In genomic region chr2:172823451-172823850, GRCh38 we compare ENCODE assay signal across 19 cellular contexts.
DNase-seq lines count a peak whose midpoint lies in the region; ATAC-seq and TF ChIP-seq lines count a peak whose summit lies in the region.
"Had no signal": no experiment of that assay in that cellular context is flagged by ENCODE, and none has a peak within 500 bp of the region (broad histone marks: within the 10 kb centered on the region; RNA-seq: fewer than 3 reads in every experiment).

No MANE protein-coding gene starts in this region.

- 53 to 54% methylated on average over 5 of the region's 5 CpGs for WGBS in lung, 2 donors

- H3K36me3 Mint-ChIP-seq in endothelial cell (ENCODE audit: low read depth, unreplicated experiment), result peaks cover under 1% of the 10 kb centered on the region
- H3K36me3 Mint-ChIP-seq in activated CD4-positive, alpha-beta T cell treated with anti-CD3 and anti-CD28 coated beads, Interleukin-2, amount 10 ng/mL, durations not matched to agents 7 days and 5 days (ENCODE audit: low read depth), result no peaks in the 10 kb centered on the region
- H3K36me3 Mint-ChIP-seq: CD4-positive, CD25-positive, alpha-beta regulatory T cell; naive thymus-derived CD8-positive, alpha-beta T cell had no signal

- peak; percentile 14 for DNase-seq in SK-MEL-5 (ENCODE audit: low read depth, low spot score)
- no peak for DNase-seq in endothelial cell (ENCODE audit: low spot score)
- DNase-seq in lung (ENCODE audit: low spot score), result no peak
- no peak for DNase-seq in upper lobe of right lung
- DNase-seq in COLO829 (ENCODE audit: low spot score), result no peak
- no peak for DNase-seq in activated CD4-positive, alpha-beta T cell treated with anti-CD3 and anti-CD28 coated beads, Interleukin-2, amount 10 ng/mL, durations not matched to agents 7 days and 5 days
- no peak for DNase-seq in RWPE1 (ENCODE audit: low spot score)
- DNase-seq: activated CD4-positive, alpha-beta T cell treated with anti-CD3 and anti-CD28 coated beads for 4 hours; activated gamma-delta T cell; activated T-cell treated with anti-CD3 and anti-CD28 coated beads, Interleukin-2, amount 50 U/mL, for 24 hours; CD4-positive, CD25-positive, alpha-beta regulatory T cell; naive thymus-derived CD8-positive, alpha-beta T cell; NCI-H146; NCI-H446 treated with DMSO at 0.1 percent for 48 hours; retina; stimulated activated CD4-positive, alpha-beta T cell treated with anti-CD3 and anti-CD28 coated beads, Interleukin-2, amount 100 ng/mL, for 24 hours; transverse colon had no signal

- peak overlapping the region; percentile 17 for H3K27ac Mint-ChIP-seq in endothelial cell (ENCODE audit: unreplicated experiment)
- no peak overlapping the region for H3K27ac Mint-ChIP-seq in activated CD4-positive, alpha-beta T cell treated with anti-CD3 and anti-CD28 coated beads, Interleukin-2, amount 10 ng/mL, durations not matched to agents 7 days and 5 days
- H3K27ac Mint-ChIP-seq: activated T-cell treated with anti-CD3 and anti-CD28 coated beads, Interleukin-2, amount 50 U/mL, for 24 hours; CD4-positive, CD25-positive, alpha-beta regulatory T cell; naive thymus-derived CD8-positive, alpha-beta T cell had no signal

- POLR2A ChIA-PET in activated CD4-positive, alpha-beta T cell treated with anti-CD3 and anti-CD28 coated beads, Interleukin-2, amount 10 ng/mL, durations not matched to agents 7 days and 5 days (lab: Charles Lee), result no interaction called here
- POLR2A ChIA-PET in RWPE1 (lab: Yijun Ruan, JAX; ENCODE audit: low non-redundant PET), result no interaction called here

- H3K4me1 Mint-ChIP-seq in endothelial cell (ENCODE audit: unreplicated experiment), result peaks cover 23% of the 10 kb centered on the region
- H3K4me1 Mint-ChIP-seq in activated CD4-positive, alpha-beta T cell treated with anti-CD3 and anti-CD28 coated beads, Interleukin-2, amount 10 ng/mL, durations not matched to agents 7 days and 5 days, result no peaks in the 10 kb centered on the region
- H3K4me1 Mint-ChIP-seq: CD4-positive, CD25-positive, alpha-beta regulatory T cell; naive thymus-derived CD8-positive, alpha-beta T cell had no signal

- H3K4me3 Mint-ChIP-seq in endothelial cell (ENCODE audit: unreplicated experiment), result peak overlapping the region; percentile 13
- no peak overlapping the region for H3K4me3 Mint-ChIP-seq in activated CD4-positive, alpha-beta T cell treated with anti-CD3 and anti-CD28 coated beads, Interleukin-2, amount 10 ng/mL, durations not matched to agents 7 days and 5 days
- H3K4me3 Mint-ChIP-seq: activated T-cell treated with anti-CD3 and anti-CD28 coated beads, Interleukin-2, amount 50 U/mL, for 24 hours; CD4-positive, CD25-positive, alpha-beta regulatory T cell; naive thymus-derived CD8-positive, alpha-beta T cell had no signal

- H3K4me1 ChIP-seq in lung (ENCODE audit: control insufficient read depth in 2 of 2, insufficient read depth in 2 of 2, low read length in 2 of 2), result no peaks in the 10 kb centered on the region
- no peaks in the 10 kb centered on the region for H3K4me1 ChIP-seq in upper lobe of right lung
- H3K4me1 ChIP-seq: transverse colon had no signal

- peaks cover under 1% of the 10 kb centered on the region for H3K27me3 Mint-ChIP-seq in endothelial cell (ENCODE audit: unreplicated experiment)
- H3K27me3 Mint-ChIP-seq in activated CD4-positive, alpha-beta T cell treated with anti-CD3 and anti-CD28 coated beads, Interleukin-2, amount 10 ng/mL, durations not matched to agents 7 days and 5 days, result peaks cover 14% of the 10 kb centered on the region
- H3K27me3 Mint-ChIP-seq: CD4-positive, CD25-positive, alpha-beta regulatory T cell had no signal

- H3K27me3 ChIP-seq in lung (ENCODE audit: control insufficient read depth, insufficient read depth), result no peaks in the 10 kb centered on the region
- no peaks in the 10 kb centered on the region for H3K27me3 ChIP-seq in upper lobe of right lung
- H3K27me3 ChIP-seq: transverse colon had no signal

- peak overlapping the region; percentile 18 for H3K4me3 ChIP-seq in lung
- peak overlapping the region; percentile 33 for H3K4me3 ChIP-seq in upper lobe of right lung
- H3K4me3 ChIP-seq: transverse colon had no signal

- in situ Hi-C loops in SK-MEL-5 (cut with HindIII; ENCODE audit: low pct_unique_long_range_greater_than_20kb, low sequenced_read_pairs), result no loop called here

- H3K9me3 Mint-ChIP-seq in endothelial cell (ENCODE audit: unreplicated experiment), result no peaks in the 10 kb centered on the region
- no peaks in the 10 kb centered on the region for H3K9me3 Mint-ChIP-seq in activated CD4-positive, alpha-beta T cell treated with anti-CD3 and anti-CD28 coated beads, Interleukin-2, amount 10 ng/mL, durations not matched to agents 7 days and 5 days
- H3K9me3 Mint-ChIP-seq: activated T-cell treated with anti-CD3 and anti-CD28 coated beads, Interleukin-2, amount 50 U/mL, for 24 hours; CD4-positive, CD25-positive, alpha-beta regulatory T cell; naive thymus-derived CD8-positive, alpha-beta T cell had no signal

- CTCF ChIA-PET in activated CD4-positive, alpha-beta T cell treated with anti-CD3 and anti-CD28 coated beads, Interleukin-2, amount 10 ng/mL, durations not matched to agents 7 days and 5 days (lab: Charles Lee), result no interaction called here
- CTCF ChIA-PET in RWPE1 (lab: Yijun Ruan, JAX), result no interaction called here

- H3K27ac ChIP-seq in lung (ENCODE audit: low read depth in 1 of 2, low read length in 1 of 2), result peak overlapping the region in 1 of 2 donors; percentile 43
- peak overlapping the region; percentile 39 for H3K27ac ChIP-seq in upper lobe of right lung
- H3K27ac ChIP-seq in RWPE1, result no peak overlapping the region
- H3K27ac ChIP-seq: transverse colon had no signal

- no peak for ATAC-seq in lung (ENCODE audit: insufficient read depth, low FRiP score)
- no peak for ATAC-seq in upper lobe of right lung
- ATAC-seq: HepG2; naive thymus-derived CD8-positive, alpha-beta T cell; SK-N-SH treated with all-trans-retinoic acid at 6 μM for 48 hours had no signal

- H3K9me3 ChIP-seq in lung (ENCODE audit: control insufficient read depth in 2 of 2, insufficient read depth in 1 of 2, low read length in 1 of 2) (no peaks in the 10 kb centered on the region), upper lobe of right lung (no peaks in the 10 kb centered on the region)
- H3K9me3 ChIP-seq: transverse colon had no signal

- no peaks in the 10 kb centered on the region for H3K36me3 ChIP-seq in lung (ENCODE audit: control insufficient read depth in 2 of 2, insufficient read depth in 2 of 2, low read length in 2 of 2)
- H3K36me3 ChIP-seq in upper lobe of right lung, result no peaks in the 10 kb centered on the region
- H3K36me3 ChIP-seq: transverse colon had no signal

- TF ChIP-seq CTCF in endothelial cell (IDR thresholded peaks at IDR 0.05; ENCODE audit: unreplicated experiment), result no peak
- no peak for TF ChIP-seq CTCF in lung (IDR thresholded peaks at IDR 0.05; ENCODE audit: control extremely low read depth, extremely low read depth)
- no peak for TF ChIP-seq CTCF in upper lobe of right lung (IDR thresholded peaks at IDR 0.05)
- TF ChIP-seq CTCF in RWPE1 (conservative IDR thresholded peaks at IDR 0.05; ENCODE audit: low read depth), result no peak

- intact Hi-C loops in upper lobe of right lung (cut with DNase I), result no loop called here
